26 cellular contexts compared by ENCODE assay signal in genomic region chr4:154084864-154085263, GRCh38.
A peak's percentile ranks its signal among the peaks of the same experiment; 100 is the strongest.
DNase-seq lines count a peak whose midpoint lies in the region; ATAC-seq and TF ChIP-seq lines count a peak whose summit lies in the region.
"Had no signal": no experiment of that assay in that cellular context is flagged by ENCODE, and none has a peak within 500 bp of the region (broad histone marks: within the 10 kb centered on the region; RNA-seq: fewer than 3 reads in every experiment).

No MANE protein-coding gene starts in this region.

- H3K36me3 Mint-ChIP-seq in activated naive CD8-positive, alpha-beta T cell treated with anti-CD3 and anti-CD28 coated beads, Interleukin-2, amount 50 U/mL, for 24 hours (ENCODE audit: low read depth) = no peaks in the 10 kb centered on the region
- no peaks in the 10 kb centered on the region for H3K36me3 Mint-ChIP-seq in activated naive CD8-positive, alpha-beta T cell treated with anti-CD3 and anti-CD28 coated beads for 36 hours
- H3K36me3 Mint-ChIP-seq in nephron progenitor cell (ENCODE audit: low read depth) = no peaks in the 10 kb centered on the region
- H3K36me3 Mint-ChIP-seq: brain; CD8-positive, alpha-beta T cell had no signal

- no peaks in the 10 kb centered on the region for H3K9me3 Mint-ChIP-seq in activated naive CD8-positive, alpha-beta T cell treated with anti-CD3 and anti-CD28 coated beads, Interleukin-2, amount 50 U/mL, for 24 hours
- H3K9me3 Mint-ChIP-seq in activated naive CD8-positive, alpha-beta T cell treated with anti-CD3 and anti-CD28 coated beads for 36 hours = no peaks in the 10 kb centered on the region
- H3K9me3 Mint-ChIP-seq in nephron progenitor cell = no peaks in the 10 kb centered on the region
- H3K9me3 Mint-ChIP-seq: brain; CD8-positive, alpha-beta T cell had no signal

- no peak overlapping the region for H3K27ac ChIP-seq in RWPE1
- H3K27ac ChIP-seq: heart right ventricle, left lung, skin epidermis, stomach, tibial artery had no signal

- peak; percentile 20 for ATAC-seq in activated naive CD8-positive, alpha-beta T cell treated with anti-CD3 and anti-CD28 coated beads, Interleukin-2, amount 50 U/mL, for 24 hours
- ATAC-seq: CD8-positive, alpha-beta T cell; heart right ventricle; left lung; Right ventricle myocardium inferior had no signal

- peaks cover 9% of the 10 kb centered on the region for H3K27me3 Mint-ChIP-seq in activated naive CD8-positive, alpha-beta T cell treated with anti-CD3 and anti-CD28 coated beads, Interleukin-2, amount 50 U/mL, for 24 hours
- peaks cover 8% of the 10 kb centered on the region for H3K27me3 Mint-ChIP-seq in activated naive CD8-positive, alpha-beta T cell treated with anti-CD3 and anti-CD28 coated beads for 36 hours
- peaks cover 8% of the 10 kb centered on the region for H3K27me3 Mint-ChIP-seq in nephron progenitor cell (ENCODE audit: low read depth, poor library complexity)

- POLR2A ChIA-PET in RWPE1 (lab: Yijun Ruan, JAX; ENCODE audit: low non-redundant PET) = no interaction called here

- H3K4me3 ChIP-seq in foreskin fibroblast (ENCODE audit: low read depth in 1 of 2, low read length in 2 of 2) = no peak overlapping the region
- H3K4me3 ChIP-seq: heart right ventricle, left lung, skin epidermis, stomach, tibial artery had no signal

- H3K4me1 Mint-ChIP-seq in activated naive CD8-positive, alpha-beta T cell treated with anti-CD3 and anti-CD28 coated beads, Interleukin-2, amount 50 U/mL, for 24 hours = no peaks in the 10 kb centered on the region
- H3K4me1 Mint-ChIP-seq in activated naive CD8-positive, alpha-beta T cell treated with anti-CD3 and anti-CD28 coated beads for 36 hours = no peaks in the 10 kb centered on the region
- H3K4me1 Mint-ChIP-seq in nephron progenitor cell = no peaks in the 10 kb centered on the region

- no peak overlapping the region for H3K27ac Mint-ChIP-seq in activated naive CD8-positive, alpha-beta T cell treated with anti-CD3 and anti-CD28 coated beads, Interleukin-2, amount 50 U/mL, for 24 hours
- no peak overlapping the region for H3K27ac Mint-ChIP-seq in activated naive CD8-positive, alpha-beta T cell treated with anti-CD3 and anti-CD28 coated beads for 36 hours
- no peak overlapping the region for H3K27ac Mint-ChIP-seq in nephron progenitor cell
- H3K27ac Mint-ChIP-seq: brain; CD8-positive, alpha-beta T cell had no signal

- TF ChIP-seq CTCF in RWPE1 (conservative IDR thresholded peaks at IDR 0.05; ENCODE audit: low read depth) = no peak
- no peak for TF ChIP-seq CTCF in foreskin fibroblast (IDR thresholded peaks at IDR 0.05; ENCODE audit: low read depth, low read length)
- TF ChIP-seq CTCF in nephron progenitor cell (IDR thresholded peaks at IDR 0.05) = no peak

- CTCF ChIA-PET in RWPE1 (lab: Yijun Ruan, JAX) = no interaction called here

- H3K4me3 Mint-ChIP-seq in activated naive CD8-positive, alpha-beta T cell treated with anti-CD3 and anti-CD28 coated beads, Interleukin-2, amount 50 U/mL, for 24 hours = no peak overlapping the region
- no peak overlapping the region for H3K4me3 Mint-ChIP-seq in activated naive CD8-positive, alpha-beta T cell treated with anti-CD3 and anti-CD28 coated beads for 36 hours
- H3K4me3 Mint-ChIP-seq in nephron progenitor cell = no peak overlapping the region
- H3K4me3 Mint-ChIP-seq: brain; CD8-positive, alpha-beta T cell had no signal

- no peak for DNase-seq in activated naive CD8-positive, alpha-beta T cell treated with anti-CD3 and anti-CD28 coated beads, Interleukin-2, amount 50 U/mL, for 24 hours
- DNase-seq in activated naive CD8-positive, alpha-beta T cell treated with anti-CD3 and anti-CD28 coated beads for 36 hours = no peak
- DNase-seq in RWPE1 (ENCODE audit: low spot score) = peak; percentile 50
- DNase-seq in foreskin fibroblast = peak; percentile 14 to 45
- DNase-seq in renal cortical epithelial cell (ENCODE audit: low read depth) = peak; percentile 36
- no peak for DNase-seq in nephron progenitor cell
- no peak for DNase-seq in COLO829 (ENCODE audit: low spot score)
- no peak for DNase-seq in amygdala (lab: John Stamatoyannopoulos, UW)
- DNase-seq: activated CD4-positive, alpha-beta T cell treated with anti-CD3 and anti-CD28 coated beads for 4 hours; activated CD8-positive, alpha-beta memory T cell treated with anti-CD3 and anti-CD28 coated beads for 24 hours; activated gamma-delta T cell treated with Interleukin-2 at 50 U/mL for 16 hours; activated T-cell treated with anti-CD3 and anti-CD28 coated beads, Interleukin-2, amount 50 U/mL, for 1 hour; AML-193; CD8-positive, alpha-beta T cell; heart right ventricle; KBM-7; left lung; NCI-H1417 treated with DMSO at 0.1 percent for 48 hours; NCI-H2081 treated with DMSO at 0.1 percent for 48 hours; NCI-H82; nucleus accumbens; stomach; tibial artery had no signal

Comparison
In these comparisons a context has a peak if more than half of its experiments do, and no peak if none do; other contexts are left out.
1. DNase-seq: peak in RWPE1 (single experiment), foreskin fibroblast (2 of 2) and renal cortical epithelial cell (single experiment); none in activated naive CD8-positive, alpha-beta T cell treated with anti-CD3 and anti-CD28 coated beads, Interleukin-2, amount 50 U/mL, for 24 hours (single experiment), activated naive CD8-positive, alpha-beta T cell treated with anti-CD3 and anti-CD28 coated beads for 36 hours (single experiment), nephron progenitor cell (single experiment), COLO829 (single experiment) and amygdala (0 of 56).